In the genomic region with DNA sequence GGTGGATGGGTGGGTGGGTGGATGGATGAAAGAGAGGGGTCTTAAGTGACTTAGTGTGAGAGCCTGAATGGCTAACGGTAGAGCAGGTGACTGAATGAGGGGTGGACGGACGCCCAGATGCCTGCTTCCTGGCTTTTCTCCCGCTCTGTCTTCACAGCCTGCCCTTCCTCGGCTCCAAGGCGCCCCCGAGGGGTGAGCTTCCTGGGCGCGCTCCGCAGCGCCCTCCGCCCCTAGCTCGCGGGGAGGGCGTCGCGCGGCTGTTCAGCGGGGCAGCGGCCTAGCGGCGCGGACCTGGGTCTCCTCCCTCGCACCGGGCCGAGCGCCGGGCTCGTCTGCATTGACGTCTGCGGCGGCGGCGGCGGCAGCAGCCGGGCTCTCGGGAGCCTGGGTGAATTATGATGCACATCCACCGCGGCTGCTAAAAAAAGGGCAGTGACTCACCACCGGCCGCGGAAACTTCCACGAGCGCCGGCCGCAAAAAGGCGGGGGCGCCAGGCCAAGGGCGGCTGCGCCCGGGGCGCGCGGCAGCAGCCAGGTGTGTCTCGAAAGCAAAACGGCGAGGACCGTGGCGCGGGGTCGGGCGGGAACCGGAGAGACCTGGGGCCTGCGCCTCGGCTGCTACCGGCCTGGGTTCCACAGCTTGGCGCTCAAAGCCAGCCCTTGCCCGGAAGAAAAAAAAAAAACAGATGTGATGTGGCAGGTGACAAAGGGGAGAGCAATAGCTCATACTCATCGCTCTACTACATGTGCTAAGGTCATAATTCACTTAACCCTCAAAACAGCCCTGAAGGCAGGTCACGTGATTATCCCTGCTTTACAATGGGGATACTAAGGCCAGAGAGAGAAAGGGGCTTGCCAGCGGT, we compare ENCODE assay signal across 1 cellular context.
TF ChIP-seq lines count a peak whose summit lies in the region.

No MANE protein-coding gene starts in this region.

TF ChIP-seq in K562, 482 proteins besides CTCF, POLR2A, EP300 and RAD21 (continued from another document and continues in another):
- TF ChIP-seq, protein P1, sequence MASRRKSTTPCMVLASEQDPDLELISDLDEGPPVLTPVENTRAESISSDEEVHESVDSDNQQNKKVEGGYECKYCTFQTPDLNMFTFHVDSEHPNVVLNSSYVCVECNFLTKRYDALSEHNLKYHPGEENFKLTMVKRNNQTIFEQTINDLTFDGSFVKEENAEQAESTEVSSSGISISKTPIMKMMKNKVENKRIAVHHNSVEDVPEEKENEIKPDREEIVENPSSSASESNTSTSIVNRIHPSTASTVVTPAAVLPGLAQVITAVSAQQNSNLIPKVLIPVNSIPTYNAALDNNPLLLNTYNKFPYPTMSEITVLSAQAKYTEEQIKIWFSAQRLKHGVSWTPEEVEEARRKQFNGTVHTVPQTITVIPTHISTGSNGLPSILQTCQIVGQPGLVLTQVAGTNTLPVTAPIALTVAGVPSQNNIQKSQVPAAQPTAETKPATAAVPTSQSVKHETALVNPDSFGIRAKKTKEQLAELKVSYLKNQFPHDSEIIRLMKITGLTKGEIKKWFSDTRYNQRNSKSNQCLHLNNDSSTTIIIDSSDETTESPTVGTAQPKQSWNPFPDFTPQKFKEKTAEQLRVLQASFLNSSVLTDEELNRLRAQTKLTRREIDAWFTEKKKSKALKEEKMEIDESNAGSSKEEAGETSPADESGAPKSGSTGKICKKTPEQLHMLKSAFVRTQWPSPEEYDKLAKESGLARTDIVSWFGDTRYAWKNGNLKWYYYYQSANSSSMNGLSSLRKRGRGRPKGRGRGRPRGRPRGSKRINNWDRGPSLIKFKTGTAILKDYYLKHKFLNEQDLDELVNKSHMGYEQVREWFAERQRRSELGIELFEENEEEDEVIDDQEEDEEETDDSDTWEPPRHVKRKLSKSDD (conservative IDR thresholded peaks at IDR 0.05; ENCODE audit: low read length) = no peak
- TF ChIP-seq ZEB2 (IDR thresholded peaks at IDR 0.05) (peak; percentile 16; the same call in 1 of the 2 replicates), ZNF311 (CRISPR knock-in tag; IDR thresholded peaks at IDR 0.05) (no peak), DNMT1 (IDR thresholded peaks at IDR 0.05) (no peak), E2F3 (CRISPR knock-in tag; IDR thresholded peaks at IDR 0.05) (0 out of 2 replicates have a peak, but pooled peaks have one; percentile 29), ZBTB17 (CRISPR knock-in tag; IDR thresholded peaks at IDR 0.05) (peak; percentile 50; the same call in 1 of the 2 replicates), ZNF175 (CRISPR knock-in tag; IDR thresholded peaks at IDR 0.05; ENCODE audit: low read depth) (peak; percentile 33; the same call in 1 of the 2 replicates), KDM4B (IDR thresholded peaks at IDR 0.05; ENCODE audit: borderline replicate concordance in 2 of 2, low read depth in 1 of 2) (no peak), JUND (IDR thresholded peaks at IDR 0.05; ENCODE audit: borderline replicate concordance, low read depth, low read length) (peak; percentile 85), JUND (tag; IDR thresholded peaks at IDR 0.05; ENCODE audit: borderline replicate concordance, low read depth, low read length) (peak; percentile 60; the same call in 1 of the 3 replicates), ETV5 (CRISPR knock-in tag; IDR thresholded peaks at IDR 0.05; ENCODE audit: low read depth) (no peak), FOXA1 (IDR thresholded peaks at IDR 0.05; ENCODE audit: borderline replicate concordance) (no peak), GTF2A2 (tag; IDR thresholded peaks at IDR 0.05) (no peak), RAD51 (IDR thresholded peaks at IDR 0.05; ENCODE audit: borderline replicate concordance, low read depth) (peak; percentile 83), ATF1 (CRISPR knock-in tag; IDR thresholded peaks at IDR 0.05) (no peak), ATF1 (tag; IDR thresholded peaks at IDR 0.05) (peak; percentile 42; the same call in 1 of the 2 replicates), TOE1 (IDR thresholded peaks at IDR 0.05; ENCODE audit: borderline replicate concordance) (peak; percentile 87), TOE1 (CRISPR knock-in tag; IDR thresholded peaks at IDR 0.05; ENCODE audit: borderline replicate concordance, low read depth) (no peak), PML (IDR thresholded peaks at IDR 0.05; ENCODE audit: low read length) (no peak), CREM (IDR thresholded peaks at IDR 0.05; ENCODE audit: low read depth) (peak; percentile 60), HNRNPLL (IDR thresholded peaks at IDR 0.05; ENCODE audit: low read depth, low read length, poor library complexity, severe bottlenecking) (no peak)
- TF ChIP-seq, protein P2, sequence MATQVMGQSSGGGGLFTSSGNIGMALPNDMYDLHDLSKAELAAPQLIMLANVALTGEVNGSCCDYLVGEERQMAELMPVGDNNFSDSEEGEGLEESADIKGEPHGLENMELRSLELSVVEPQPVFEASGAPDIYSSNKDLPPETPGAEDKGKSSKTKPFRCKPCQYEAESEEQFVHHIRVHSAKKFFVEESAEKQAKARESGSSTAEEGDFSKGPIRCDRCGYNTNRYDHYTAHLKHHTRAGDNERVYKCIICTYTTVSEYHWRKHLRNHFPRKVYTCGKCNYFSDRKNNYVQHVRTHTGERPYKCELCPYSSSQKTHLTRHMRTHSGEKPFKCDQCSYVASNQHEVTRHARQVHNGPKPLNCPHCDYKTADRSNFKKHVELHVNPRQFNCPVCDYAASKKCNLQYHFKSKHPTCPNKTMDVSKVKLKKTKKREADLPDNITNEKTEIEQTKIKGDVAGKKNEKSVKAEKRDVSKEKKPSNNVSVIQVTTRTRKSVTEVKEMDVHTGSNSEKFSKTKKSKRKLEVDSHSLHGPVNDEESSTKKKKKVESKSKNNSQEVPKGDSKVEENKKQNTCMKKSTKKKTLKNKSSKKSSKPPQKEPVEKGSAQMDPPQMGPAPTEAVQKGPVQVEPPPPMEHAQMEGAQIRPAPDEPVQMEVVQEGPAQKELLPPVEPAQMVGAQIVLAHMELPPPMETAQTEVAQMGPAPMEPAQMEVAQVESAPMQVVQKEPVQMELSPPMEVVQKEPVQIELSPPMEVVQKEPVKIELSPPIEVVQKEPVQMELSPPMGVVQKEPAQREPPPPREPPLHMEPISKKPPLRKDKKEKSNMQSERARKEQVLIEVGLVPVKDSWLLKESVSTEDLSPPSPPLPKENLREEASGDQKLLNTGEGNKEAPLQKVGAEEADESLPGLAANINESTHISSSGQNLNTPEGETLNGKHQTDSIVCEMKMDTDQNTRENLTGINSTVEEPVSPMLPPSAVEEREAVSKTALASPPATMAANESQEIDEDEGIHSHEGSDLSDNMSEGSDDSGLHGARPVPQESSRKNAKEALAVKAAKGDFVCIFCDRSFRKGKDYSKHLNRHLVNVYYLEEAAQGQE (CRISPR knock-in tag; IDR thresholded peaks at IDR 0.05; ENCODE audit: low read depth) = 0 out of 2 replicates have a peak, but pooled peaks have one; percentile 49
- TF ChIP-seq, protein P3, sequence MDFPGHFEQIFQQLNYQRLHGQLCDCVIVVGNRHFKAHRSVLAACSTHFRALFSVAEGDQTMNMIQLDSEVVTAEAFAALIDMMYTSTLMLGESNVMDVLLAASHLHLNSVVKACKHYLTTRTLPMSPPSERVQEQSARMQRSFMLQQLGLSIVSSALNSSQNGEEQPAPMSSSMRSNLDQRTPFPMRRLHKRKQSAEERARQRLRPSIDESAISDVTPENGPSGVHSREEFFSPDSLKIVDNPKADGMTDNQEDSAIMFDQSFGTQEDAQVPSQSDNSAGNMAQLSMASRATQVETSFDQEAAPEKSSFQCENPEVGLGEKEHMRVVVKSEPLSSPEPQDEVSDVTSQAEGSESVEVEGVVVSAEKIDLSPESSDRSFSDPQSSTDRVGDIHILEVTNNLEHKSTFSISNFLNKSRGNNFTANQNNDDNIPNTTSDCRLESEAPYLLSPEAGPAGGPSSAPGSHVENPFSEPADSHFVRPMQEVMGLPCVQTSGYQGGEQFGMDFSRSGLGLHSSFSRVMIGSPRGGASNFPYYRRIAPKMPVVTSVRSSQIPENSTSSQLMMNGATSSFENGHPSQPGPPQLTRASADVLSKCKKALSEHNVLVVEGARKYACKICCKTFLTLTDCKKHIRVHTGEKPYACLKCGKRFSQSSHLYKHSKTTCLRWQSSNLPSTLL (IDR thresholded peaks at IDR 0.05) = no peak
- TF ChIP-seq, protein P4, sequence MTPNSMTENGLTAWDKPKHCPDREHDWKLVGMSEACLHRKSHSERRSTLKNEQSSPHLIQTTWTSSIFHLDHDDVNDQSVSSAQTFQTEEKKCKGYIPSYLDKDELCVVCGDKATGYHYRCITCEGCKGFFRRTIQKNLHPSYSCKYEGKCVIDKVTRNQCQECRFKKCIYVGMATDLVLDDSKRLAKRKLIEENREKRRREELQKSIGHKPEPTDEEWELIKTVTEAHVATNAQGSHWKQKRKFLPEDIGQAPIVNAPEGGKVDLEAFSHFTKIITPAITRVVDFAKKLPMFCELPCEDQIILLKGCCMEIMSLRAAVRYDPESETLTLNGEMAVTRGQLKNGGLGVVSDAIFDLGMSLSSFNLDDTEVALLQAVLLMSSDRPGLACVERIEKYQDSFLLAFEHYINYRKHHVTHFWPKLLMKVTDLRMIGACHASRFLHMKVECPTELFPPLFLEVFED (CRISPR knock-in tag; conservative IDR thresholded peaks at IDR 0.05) = 0 out of 2 replicates have a peak, but pooled peaks have one; percentile 25
- TF ChIP-seq, protein P5, sequence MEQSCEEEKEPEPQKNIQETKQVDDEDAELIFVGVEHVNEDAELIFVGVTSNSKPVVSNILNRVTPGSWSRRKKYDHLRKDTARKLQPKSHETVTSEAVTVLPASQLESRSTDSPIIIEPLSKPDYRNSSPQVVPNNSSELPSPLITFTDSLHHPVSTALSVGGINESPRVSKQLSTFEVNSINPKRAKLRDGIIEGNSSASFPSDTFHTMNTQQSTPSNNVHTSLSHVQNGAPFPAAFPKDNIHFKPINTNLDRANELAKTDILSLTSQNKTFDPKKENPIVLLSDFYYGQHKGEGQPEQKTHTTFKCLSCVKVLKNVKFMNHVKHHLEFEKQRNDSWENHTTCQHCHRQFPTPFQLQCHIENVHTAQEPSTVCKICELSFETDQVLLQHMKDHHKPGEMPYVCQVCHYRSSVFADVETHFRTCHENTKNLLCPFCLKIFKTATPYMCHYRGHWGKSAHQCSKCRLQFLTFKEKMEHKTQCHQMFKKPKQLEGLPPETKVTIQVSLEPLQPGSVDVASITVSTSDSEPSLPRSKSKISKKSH (CRISPR knock-in tag; IDR thresholded peaks at IDR 0.05) = no peak
- TF ChIP-seq, protein P6, sequence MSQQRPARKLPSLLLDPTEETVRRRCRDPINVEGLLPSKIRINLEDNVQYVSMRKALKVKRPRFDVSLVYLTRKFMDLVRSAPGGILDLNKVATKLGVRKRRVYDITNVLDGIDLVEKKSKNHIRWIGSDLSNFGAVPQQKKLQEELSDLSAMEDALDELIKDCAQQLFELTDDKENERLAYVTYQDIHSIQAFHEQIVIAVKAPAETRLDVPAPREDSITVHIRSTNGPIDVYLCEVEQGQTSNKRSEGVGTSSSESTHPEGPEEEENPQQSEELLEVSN (IDR thresholded peaks at IDR 0.05; ENCODE audit: borderline replicate concordance in 1 of 2, extremely low read depth in 1 of 2, insufficient read depth in 1 of 2, insufficient read length in 1 of 2, low read depth in 1 of 2, low read length in 1 of 2, poor library complexity in 1 of 2, severe bottlenecking in 1 of 2) = peak in 1 of 2 experiments; percentile 87
- TF ChIP-seq, protein P7, sequence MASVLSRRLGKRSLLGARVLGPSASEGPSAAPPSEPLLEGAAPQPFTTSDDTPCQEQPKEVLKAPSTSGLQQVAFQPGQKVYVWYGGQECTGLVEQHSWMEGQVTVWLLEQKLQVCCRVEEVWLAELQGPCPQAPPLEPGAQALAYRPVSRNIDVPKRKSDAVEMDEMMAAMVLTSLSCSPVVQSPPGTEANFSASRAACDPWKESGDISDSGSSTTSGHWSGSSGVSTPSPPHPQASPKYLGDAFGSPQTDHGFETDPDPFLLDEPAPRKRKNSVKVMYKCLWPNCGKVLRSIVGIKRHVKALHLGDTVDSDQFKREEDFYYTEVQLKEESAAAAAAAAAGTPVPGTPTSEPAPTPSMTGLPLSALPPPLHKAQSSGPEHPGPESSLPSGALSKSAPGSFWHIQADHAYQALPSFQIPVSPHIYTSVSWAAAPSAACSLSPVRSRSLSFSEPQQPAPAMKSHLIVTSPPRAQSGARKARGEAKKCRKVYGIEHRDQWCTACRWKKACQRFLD (CRISPR knock-in tag; IDR thresholded peaks at IDR 0.05) = peak; percentile 59; the same call in 1 of the 2 replicates
- TF ChIP-seq, protein P8, sequence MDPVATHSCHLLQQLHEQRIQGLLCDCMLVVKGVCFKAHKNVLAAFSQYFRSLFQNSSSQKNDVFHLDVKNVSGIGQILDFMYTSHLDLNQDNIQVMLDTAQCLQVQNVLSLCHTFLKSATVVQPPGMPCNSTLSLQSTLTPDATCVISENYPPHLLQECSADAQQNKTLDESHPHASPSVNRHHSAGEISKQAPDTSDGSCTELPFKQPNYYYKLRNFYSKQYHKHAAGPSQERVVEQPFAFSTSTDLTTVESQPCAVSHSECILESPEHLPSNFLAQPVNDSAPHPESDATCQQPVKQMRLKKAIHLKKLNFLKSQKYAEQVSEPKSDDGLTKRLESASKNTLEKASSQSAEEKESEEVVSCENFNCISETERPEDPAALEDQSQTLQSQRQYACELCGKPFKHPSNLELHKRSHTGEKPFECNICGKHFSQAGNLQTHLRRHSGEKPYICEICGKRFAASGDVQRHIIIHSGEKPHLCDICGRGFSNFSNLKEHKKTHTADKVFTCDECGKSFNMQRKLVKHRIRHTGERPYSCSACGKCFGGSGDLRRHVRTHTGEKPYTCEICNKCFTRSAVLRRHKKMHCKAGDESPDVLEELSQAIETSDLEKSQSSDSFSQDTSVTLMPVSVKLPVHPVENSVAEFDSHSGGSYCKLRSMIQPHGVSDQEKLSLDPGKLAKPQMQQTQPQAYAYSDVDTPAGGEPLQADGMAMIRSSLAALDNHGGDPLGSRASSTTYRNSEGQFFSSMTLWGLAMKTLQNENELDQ (CRISPR knock-in tag; IDR thresholded peaks at IDR 0.05; ENCODE audit: borderline replicate concordance) = no peak
